Comparison of ENCODE assay signal across 1 cellular context in genomic region chr12:80912906-80913769, GRCh38.
TF ChIP-seq lines count a peak whose summit lies in the region.

No MANE protein-coding gene starts in this region.

TF ChIP-seq in GM23338, 12 proteins besides CTCF, POLR2A, EP300 and RAD21 (continued from another document):
- TF ChIP-seq ZNF462 (CRISPR knock-in tag; IDR thresholded peaks at IDR 0.05) (no peak), REST (IDR thresholded peaks at IDR 0.05; ENCODE audit: unreplicated experiment) (no peak)
